In genomic region chr16:1070084-1070987, GRCh38 we compare ENCODE assay signal across 26 cellular contexts. TPM values are rescaled to one million over a fixed set of nuclear protein-coding genes. Genes with fewer than 3 reads are reported as not detected.
"Had no signal": no experiment of that assay in that cellular context is flagged by ENCODE, and none has a peak within 500 bp of the region (broad histone marks: within the 10 kb centered on the region; RNA-seq: fewer than 3 reads in every experiment).

No MANE protein-coding gene starts in this region.

- ATAC-seq: activated naive CD8-positive, alpha-beta T cell treated with anti-CD3 and anti-CD28 coated beads, Interleukin-2, amount 50 U/mL, for 24 hours; activated T-cell treated with anti-CD3 and anti-CD28 coated beads, Interleukin-2, amount 50 U/mL, for 72 hours; heart right ventricle; left cardiac atrium; lower lobe of right lung; mucosa of descending colon had no signal

- DNase-seq: activated CD4-positive, alpha-beta memory T cell treated with anti-CD3 and anti-CD28 coated beads for 36 hours; activated CD4-positive, alpha-beta T cell treated with anti-CD3 and anti-CD28 coated beads for 48 hours; activated effector memory CD4-positive, alpha-beta T cell treated with Interleukin-2 at 50 U/mL for 16 hours; activated naive CD4-positive, alpha-beta T cell treated with anti-CD3 and anti-CD28 coated beads for 36 hours; activated naive CD8-positive, alpha-beta T cell treated with anti-CD3 and anti-CD28 coated beads, Interleukin-2, amount 50 U/mL, for 24 hours; activated T-cell treated with anti-CD3 and anti-CD28 coated beads, Interleukin-2, amount 50 U/mL, for 72 hours; cerebellar nuclear complex; cortex of kidney; endodermal cell; heart right ventricle; islet precursor cell; left cardiac atrium; lower lobe of right lung; mesendoderm; mucosa of descending colon; stimulated activated CD4-positive, alpha-beta T cell treated with anti-CD3 and anti-CD28 coated beads, Interleukin-4, amount 100 ng/mL, for 1 hour; stimulated activated naive CD4-positive, alpha-beta T cell; T-helper 1 cell; T-helper 9 cell had no signal

- H3K36me3 ChIP-seq: heart right ventricle, lower lobe of right lung, thoracic aorta had no signal

- H3K27ac Mint-ChIP-seq: activated CD4-positive, alpha-beta memory T cell treated with anti-CD3 and anti-CD28 coated beads for 36 hours; activated naive CD4-positive, alpha-beta T cell treated with anti-CD3 and anti-CD28 coated beads for 36 hours; activated naive CD8-positive, alpha-beta T cell treated with anti-CD3 and anti-CD28 coated beads, Interleukin-2, amount 50 U/mL, for 24 hours; activated T-cell treated with anti-CD3 and anti-CD28 coated beads, Interleukin-2, amount 50 U/mL, for 72 hours; endodermal cell; type B pancreatic cell had no signal

- H3K27ac ChIP-seq: epithelial cell of prostate, heart right ventricle, lower lobe of right lung, thoracic aorta had no signal

- H3K9me3 ChIP-seq: heart right ventricle, lower lobe of right lung, mucosa of descending colon, thoracic aorta had no signal

- H3K4me3 Mint-ChIP-seq: activated CD4-positive, alpha-beta memory T cell treated with anti-CD3 and anti-CD28 coated beads for 36 hours; activated naive CD4-positive, alpha-beta T cell treated with anti-CD3 and anti-CD28 coated beads for 36 hours; activated naive CD8-positive, alpha-beta T cell treated with anti-CD3 and anti-CD28 coated beads, Interleukin-2, amount 50 U/mL, for 24 hours; activated T-cell treated with anti-CD3 and anti-CD28 coated beads, Interleukin-2, amount 50 U/mL, for 72 hours; endodermal cell; type B pancreatic cell had no signal

- H3K36me3 Mint-ChIP-seq: type B pancreatic cell had no signal

- H3K9me3 Mint-ChIP-seq: activated CD4-positive, alpha-beta memory T cell treated with anti-CD3 and anti-CD28 coated beads for 36 hours; activated naive CD4-positive, alpha-beta T cell treated with anti-CD3 and anti-CD28 coated beads for 36 hours; activated naive CD8-positive, alpha-beta T cell treated with anti-CD3 and anti-CD28 coated beads, Interleukin-2, amount 50 U/mL, for 24 hours; activated T-cell treated with anti-CD3 and anti-CD28 coated beads, Interleukin-2, amount 50 U/mL, for 72 hours; endodermal cell; type B pancreatic cell had no signal

- H3K4me1 Mint-ChIP-seq: endodermal cell had no signal

- H3K4me1 ChIP-seq: lower lobe of right lung had no signal

- H3K4me3 ChIP-seq: heart right ventricle, lower lobe of right lung, mucosa of descending colon, thoracic aorta had no signal

RNA-seq across cellular contexts. Expression of gene SSTR5, which starts 2.2 kb away (rescaled TPM):
- total RNA-seq: activated CD4-positive, alpha-beta memory T cell treated with anti-CD3 and anti-CD28 coated beads for 36 hours; activated naive CD4-positive, alpha-beta T cell treated with anti-CD3 and anti-CD28 coated beads for 36 hours; activated T-cell treated with anti-CD3 and anti-CD28 coated beads, Interleukin-2, amount 50 U/mL, for 72 hours; fibroblast of villous mesenchyme; lower lobe of right lung; mucosa of descending colon; posterior vena cava had no signal

RNA-seq across cellular contexts. Expression of gene C1QTNF8, which starts 25.7 kb away (rescaled TPM):
- total RNA-seq: activated CD4-positive, alpha-beta memory T cell treated with anti-CD3 and anti-CD28 coated beads for 36 hours; activated naive CD4-positive, alpha-beta T cell treated with anti-CD3 and anti-CD28 coated beads for 36 hours; activated T-cell treated with anti-CD3 and anti-CD28 coated beads, Interleukin-2, amount 50 U/mL, for 72 hours; fibroblast of villous mesenchyme; left cardiac atrium; lower lobe of right lung; mucosa of descending colon; omental fat pad; posterior vena cava; renal cortical epithelial cell had no signal
